ENCODE assay signal across 8 cellular contexts in the genomic region with DNA sequence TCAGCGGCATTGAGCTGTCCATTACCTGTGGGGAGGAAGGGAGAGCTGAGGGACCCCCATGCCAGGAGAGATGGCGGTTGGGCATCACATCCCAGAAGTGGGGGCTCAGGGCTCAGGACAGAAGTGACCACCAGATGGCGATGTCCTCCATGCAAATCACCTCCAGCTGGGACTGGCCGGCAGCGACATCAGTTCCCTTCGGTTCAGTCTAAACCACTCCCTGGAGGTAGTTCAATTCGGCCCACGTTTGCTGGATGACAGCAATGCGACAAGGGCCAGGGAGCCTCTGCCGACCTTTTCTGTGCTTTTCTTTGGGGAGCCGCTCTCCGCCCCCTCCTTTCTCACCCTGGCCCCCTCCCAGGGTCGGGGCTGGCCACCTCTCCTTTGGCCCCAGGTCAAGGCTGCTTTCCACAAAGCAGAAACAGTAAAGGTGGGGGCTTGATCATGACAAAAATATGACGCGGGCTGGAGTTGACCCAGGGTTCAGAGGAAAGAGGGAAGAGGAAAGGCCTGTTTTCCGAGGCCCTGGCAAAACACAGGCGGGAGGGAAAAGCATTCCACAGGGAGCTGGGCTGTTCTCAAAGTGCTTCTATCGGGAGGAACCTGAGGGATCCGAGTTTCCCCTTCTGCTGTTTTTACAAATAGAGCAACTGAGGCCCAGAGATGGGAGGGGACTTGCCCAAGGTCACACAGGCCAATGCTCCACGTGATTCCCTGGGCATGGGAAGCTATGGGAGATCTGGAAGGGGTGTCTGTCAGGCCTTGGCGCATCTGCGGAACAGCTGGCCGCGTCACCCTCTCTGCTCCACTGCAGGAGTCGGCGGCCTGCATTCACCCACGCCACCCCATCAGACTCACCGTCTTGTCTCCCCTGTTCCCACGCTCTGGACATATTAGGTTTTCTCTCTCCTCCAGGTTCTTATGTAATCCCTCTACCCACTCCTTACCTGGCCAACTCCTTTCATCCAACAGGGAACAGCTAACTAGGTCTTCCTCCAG. TPM values are rescaled to one million over a fixed set of nuclear protein-coding genes. Genes with fewer than 3 reads are reported as not detected.
A peak's percentile ranks its signal among the peaks of the same experiment; 100 is the strongest.
DNase-seq lines count a peak whose midpoint lies in the region; ATAC-seq and TF ChIP-seq lines count a peak whose summit lies in the region.

No MANE protein-coding gene starts in this region.

- H3K27ac Mint-ChIP-seq in GM23338, result no peak overlapping the region
- no peak overlapping the region for H3K27ac Mint-ChIP-seq in activated T-helper 1 cell treated with anti-CD3 and anti-CD28 coated beads, Interleukin-12 subunit alpha, Interleukin-12 subunit beta, Interleukin-2, Interleukin-4 antibody, amounts not matched to agents 30 ng/mL and 10 ng/mL and 1 ng/mL, durations not matched to agents 14 hours and 24 hours and 36 hours
- H3K27ac Mint-ChIP-seq in nephron, result peak overlapping the region; percentile 11 to 73 (median 45)
- H3K27ac Mint-ChIP-seq in stimulated activated naive B cell treated with anti-CD40 and anti-IgM and Interleukin-4, amounts not matched to agents 10 μg/mL and 1 μg/mL and 100 μg/mL, for 72 hours, result no peak overlapping the region

- H3K27ac ChIP-seq in GM23338 (ENCODE audit: low read depth) (no peak overlapping the region), PC-9 (no peak overlapping the region)

- H3F3A ChIP-seq in GM23338 (replicated peaks; ENCODE audit: low read depth), result no peaks in the 10 kb centered on the region; the same call in 1 of the 2 replicates
- no peaks in the 10 kb centered on the region; the same call in 1 of the 2 replicates for H3F3A ChIP-seq in PC-9 (ENCODE audit: insufficient read depth, low read depth)

- intact Hi-C loops in PC-9 (cut with micrococcal nuclease; ENCODE audit: unreplicated experiment), result loop anchor here (1.0 to 5.0 kb wide), 7 partner anchors 131 to 678 kb away; no protein-coding TSS in a partner anchor
- intact Hi-C loops in activated T-helper 1 cell treated with anti-CD3 and anti-CD28 coated beads, Interleukin-12 subunit alpha, Interleukin-12 subunit beta, Interleukin-2, Interleukin-4 antibody, amounts not matched to agents 30 ng/mL and 10 ng/mL and 1 ng/mL, durations not matched to agents 14 hours and 24 hours and 36 hours (cut with micrococcal nuclease), result loop anchor here (1.0 to 5.0 kb wide), 2 partner anchors 457 to 473 kb away; no protein-coding TSS in a partner anchor

- H3K4me3 Mint-ChIP-seq in GM23338 (no peak overlapping the region), nephron (no peak overlapping the region)
- H3K4me3 Mint-ChIP-seq in activated T-helper 1 cell treated with anti-CD3 and anti-CD28 coated beads, Interleukin-12 subunit alpha, Interleukin-12 subunit beta, Interleukin-2, Interleukin-4 antibody, amounts not matched to agents 30 ng/mL and 10 ng/mL and 1 ng/mL, durations not matched to agents 14 hours and 24 hours and 36 hours, result no peak overlapping the region
- peak overlapping the region in 1 of 2 donors; percentile 21 for H3K4me3 Mint-ChIP-seq in stimulated activated naive B cell treated with anti-CD40 and anti-IgM and Interleukin-4, amounts not matched to agents 10 μg/mL and 1 μg/mL and 100 μg/mL, for 72 hours

- H3K79me2 ChIP-seq in GM23338 (replicated peaks; ENCODE audit: insufficient read depth) (no peaks in the 10 kb centered on the region), PC-9 (ENCODE audit: low read depth) (no peaks in the 10 kb centered on the region)

- H3K9me3 ChIP-seq in PC-9 (ENCODE audit: insufficient read depth, low read depth), result no peaks in the 10 kb centered on the region

- H3K4me1 ChIP-seq in GM23338 (ENCODE audit: insufficient read depth) (no peaks in the 10 kb centered on the region; the same call in 1 of the 2 replicates), PC-9 (replicated peaks; ENCODE audit: insufficient read depth) (peaks cover 13% of the 10 kb centered on the region)

- POLR2A ChIA-PET in PC-9 (lab: Charles Lee; ENCODE audit: unreplicated experiment), result interaction anchor here (0.5 kb wide), 1 partner anchor 28 kb away, joined by 6 read pairs; no protein-coding TSS in a partner anchor

- TF ChIP-seq CTCF in AG09319 (IDR thresholded peaks at IDR 0.05; ENCODE audit: low read depth, low read length), result peak; percentile 87
- TF ChIP-seq CTCF in GM23338 (conservative IDR thresholded peaks at IDR 0.05; ENCODE audit: low read depth in 2 of 2), result peak; percentile 79 to 95
- peak; percentile 98 for TF ChIP-seq CTCF in PC-9 (conservative IDR thresholded peaks at IDR 0.05)
- peak; percentile 82 for TF ChIP-seq CTCF in fibroblast of pulmonary artery (IDR thresholded peaks at IDR 0.05; ENCODE audit: low read length, missing control alignments)
- peak; percentile 74 to 90 (median 80) for TF ChIP-seq CTCF in nephron (IDR thresholded peaks at IDR 0.05; ENCODE audit: unreplicated experiment in 3 of 3)

- H3K36me3 Mint-ChIP-seq in GM23338 (ENCODE audit: low read depth) (0 out of 3 replicates have a peak, but pooled peaks cover 2% of the 10 kb centered on the region), nephron (ENCODE audit: low read depth) (no peaks in the 10 kb centered on the region)
- H3K36me3 Mint-ChIP-seq in activated T-helper 1 cell treated with anti-CD3 and anti-CD28 coated beads, Interleukin-12 subunit alpha, Interleukin-12 subunit beta, Interleukin-2, Interleukin-4 antibody, amounts not matched to agents 30 ng/mL and 10 ng/mL and 1 ng/mL, durations not matched to agents 14 hours and 24 hours and 36 hours (ENCODE audit: low read depth), result no peaks in the 10 kb centered on the region
- H3K36me3 Mint-ChIP-seq in stimulated activated naive B cell treated with anti-CD40 and anti-IgM and Interleukin-4, amounts not matched to agents 10 μg/mL and 1 μg/mL and 100 μg/mL, for 72 hours, result no peaks in the 10 kb centered on the region

- H3K36me3 ChIP-seq in GM23338 (ENCODE audit: insufficient read depth), result no peaks in the 10 kb centered on the region
- H3K36me3 ChIP-seq in PC-9 (ENCODE audit: low read depth), result no peaks in the 10 kb centered on the region

- H3K4me2 ChIP-seq in GM23338 (no peak overlapping the region), PC-9 (peak overlapping the region; percentile 50)

- ATAC-seq in GM23338 (peak; percentile 65), GM19351 (IDR thresholded peaks at IDR 0.05; ENCODE audit: unreplicated experiment) (no peak)
- peak; percentile 90 to 91 for ATAC-seq in stimulated activated naive B cell treated with anti-CD40 and anti-IgM and Interleukin-4, amounts not matched to agents 10 μg/mL and 1 μg/mL and 100 μg/mL, for 72 hours (replicated peaks)

- no peaks in the 10 kb centered on the region for H3K27me3 ChIP-seq in GM23338 (ENCODE audit: insufficient read depth)
- H3K27me3 ChIP-seq in PC-9 (ENCODE audit: insufficient read depth, low read depth), result no peaks in the 10 kb centered on the region

- DNase-seq in AG09319 (ENCODE audit: extremely low read depth, low read depth) (peak; percentile 79), GM23338 (ENCODE audit: low spot score) (peak; percentile 93), PC-9 (peak; percentile 73 to 80), fibroblast of pulmonary artery (ENCODE audit: low read depth) (peak; percentile 87)
- DNase-seq in activated T-helper 1 cell treated with anti-CD3 and anti-CD28 coated beads, Interleukin-12 subunit alpha, Interleukin-12 subunit beta, Interleukin-2, Interleukin-4 antibody, amounts not matched to agents 30 ng/mL and 10 ng/mL and 1 ng/mL, durations not matched to agents 14 hours and 24 hours and 36 hours (ENCODE audit: low spot score), result peak; percentile 24
- peak; percentile 56 for DNase-seq in stimulated activated naive B cell treated with anti-CD40 and anti-IgM and Interleukin-4, amounts not matched to agents 10 μg/mL and 1 μg/mL and 100 μg/mL, for 72 hours

- H3K9me3 Mint-ChIP-seq in GM23338 (no peaks in the 10 kb centered on the region), nephron (no peaks in the 10 kb centered on the region)
- no peaks in the 10 kb centered on the region for H3K9me3 Mint-ChIP-seq in activated T-helper 1 cell treated with anti-CD3 and anti-CD28 coated beads, Interleukin-12 subunit alpha, Interleukin-12 subunit beta, Interleukin-2, Interleukin-4 antibody, amounts not matched to agents 30 ng/mL and 10 ng/mL and 1 ng/mL, durations not matched to agents 14 hours and 24 hours and 36 hours
- H3K9me3 Mint-ChIP-seq in stimulated activated naive B cell treated with anti-CD40 and anti-IgM and Interleukin-4, amounts not matched to agents 10 μg/mL and 1 μg/mL and 100 μg/mL, for 72 hours, result no peaks in the 10 kb centered on the region

- H3K4me1 Mint-ChIP-seq in GM23338 (peaks cover 8% of the 10 kb centered on the region; the same call in 2 of the 3 replicates), nephron (peaks cover 45% of the 10 kb centered on the region)
- no peaks in the 10 kb centered on the region for H3K4me1 Mint-ChIP-seq in activated T-helper 1 cell treated with anti-CD3 and anti-CD28 coated beads, Interleukin-12 subunit alpha, Interleukin-12 subunit beta, Interleukin-2, Interleukin-4 antibody, amounts not matched to agents 30 ng/mL and 10 ng/mL and 1 ng/mL, durations not matched to agents 14 hours and 24 hours and 36 hours (ENCODE audit: low read depth)
- peaks cover 3 to 18% of the 10 kb centered on the region in 2 donors for H3K4me1 Mint-ChIP-seq in stimulated activated naive B cell treated with anti-CD40 and anti-IgM and Interleukin-4, amounts not matched to agents 10 μg/mL and 1 μg/mL and 100 μg/mL, for 72 hours

- H4K20me1 ChIP-seq in GM23338 (replicated peaks; ENCODE audit: insufficient read depth) (no peaks in the 10 kb centered on the region), PC-9 (ENCODE audit: insufficient read depth) (no peaks in the 10 kb centered on the region)

- CTCF ChIA-PET in PC-9 (lab: Charles Lee), result interaction anchor here (1.7 kb wide), 1 partner anchor 268 kb away, joined by 9 read pairs; no protein-coding TSS in a partner anchor

- H3K4me3 ChIP-seq in GM23338, result no peak overlapping the region
- H3K4me3 ChIP-seq in PC-9, result no peak overlapping the region
- H3K4me3 ChIP-seq in fibroblast of pulmonary artery (replicated peaks; ENCODE audit: low read depth, low read length), result no peak overlapping the region

- H3K9me2 ChIP-seq in GM23338 (ENCODE audit: insufficient read depth), result no peaks in the 10 kb centered on the region
- no peaks in the 10 kb centered on the region for H3K9me2 ChIP-seq in PC-9 (ENCODE audit: insufficient read depth)

- H2AFZ ChIP-seq in GM23338, result no peak overlapping the region
- H2AFZ ChIP-seq in PC-9, result 0 out of 2 replicates have a peak overlapping the region, but pooled peaks have one; percentile 49

- no TSS peak for BruUV-seq in PC-9 (replicated peaks; lab: Mats Ljungman, UMichigan)

- H3K27me3 Mint-ChIP-seq in GM23338 (ENCODE audit: insufficient read depth, low read depth, poor library complexity), result peaks cover 10% of the 10 kb centered on the region
- no peaks in the 10 kb centered on the region for H3K27me3 Mint-ChIP-seq in activated T-helper 1 cell treated with anti-CD3 and anti-CD28 coated beads, Interleukin-12 subunit alpha, Interleukin-12 subunit beta, Interleukin-2, Interleukin-4 antibody, amounts not matched to agents 30 ng/mL and 10 ng/mL and 1 ng/mL, durations not matched to agents 14 hours and 24 hours and 36 hours (ENCODE audit: insufficient read depth)
- peaks cover 21% of the 10 kb centered on the region for H3K27me3 Mint-ChIP-seq in nephron (ENCODE audit: low read depth)
- peaks cover 21 to 23% of the 10 kb centered on the region in 2 donors for H3K27me3 Mint-ChIP-seq in stimulated activated naive B cell treated with anti-CD40 and anti-IgM and Interleukin-4, amounts not matched to agents 10 μg/mL and 1 μg/mL and 100 μg/mL, for 72 hours

RNA-seq across cellular contexts. Expression of gene FBXO7, which starts 54.7 kb away (rescaled TPM):
- total RNA-seq in GM23338 (2014; rRNA removed; shearing (Covaris generic)), result 62.7 and 68.5 TPM in 2 replicates
- polyA plus RNA-seq in GM23338 (2016; fragmentation: Nextera tagmentation; extraction: Ambion mirVana), result 32.7 and 38.6 TPM in 2 replicates
- 76.0 and 81.9 TPM in 2 replicates for total RNA-seq in PC-9 (2021)
- total RNA-seq in activated T-helper 1 cell treated with anti-CD3 and anti-CD28 coated beads, Interleukin-12 subunit alpha, Interleukin-12 subunit beta, Interleukin-2, Interleukin-4 antibody, amounts not matched to agents 30 ng/mL and 10 ng/mL and 1 ng/mL, durations not matched to agents 14 hours and 24 hours and 36 hours, result 92.3 and 97.8 TPM in 2 replicates

Comparison
In these comparisons a context has a peak if more than half of its experiments do, and no peak if none do; other contexts are left out.
1. DNase-seq: peak in every context shown above with its lines; median percentile 93 in GM23338; 87 in fibroblast of pulmonary artery; 79 in AG09319; 76 in PC-9; 56 in stimulated activated naive B cell treated with anti-CD40 and anti-IgM and Interleukin-4, amounts not matched to agents 10 μg/mL and 1 μg/mL and 100 μg/mL, for 72 hours; 24 in activated T-helper 1 cell treated with anti-CD3 and anti-CD28 coated beads, Interleukin-12 subunit alpha, Interleukin-12 subunit beta, Interleukin-2, Interleukin-4 antibody, amounts not matched to agents 30 ng/mL and 10 ng/mL and 1 ng/mL, durations not matched to agents 14 hours and 24 hours and 36 hours.
2. H3K27ac Mint-ChIP-seq: peak in nephron (3 of 3); none in GM23338 (single experiment), activated T-helper 1 cell treated with anti-CD3 and anti-CD28 coated beads, Interleukin-12 subunit alpha, Interleukin-12 subunit beta, Interleukin-2, Interleukin-4 antibody, amounts not matched to agents 30 ng/mL and 10 ng/mL and 1 ng/mL, durations not matched to agents 14 hours and 24 hours and 36 hours (single experiment) and stimulated activated naive B cell treated with anti-CD40 and anti-IgM and Interleukin-4, amounts not matched to agents 10 μg/mL and 1 μg/mL and 100 μg/mL, for 72 hours (single experiment).
3. Peak in every context shown above with its lines, with median percentiles within 50 percentile points of each other: CTCF ChIP-seq.